ENCODE assay signal across 32 cellular contexts in the genomic region with DNA sequence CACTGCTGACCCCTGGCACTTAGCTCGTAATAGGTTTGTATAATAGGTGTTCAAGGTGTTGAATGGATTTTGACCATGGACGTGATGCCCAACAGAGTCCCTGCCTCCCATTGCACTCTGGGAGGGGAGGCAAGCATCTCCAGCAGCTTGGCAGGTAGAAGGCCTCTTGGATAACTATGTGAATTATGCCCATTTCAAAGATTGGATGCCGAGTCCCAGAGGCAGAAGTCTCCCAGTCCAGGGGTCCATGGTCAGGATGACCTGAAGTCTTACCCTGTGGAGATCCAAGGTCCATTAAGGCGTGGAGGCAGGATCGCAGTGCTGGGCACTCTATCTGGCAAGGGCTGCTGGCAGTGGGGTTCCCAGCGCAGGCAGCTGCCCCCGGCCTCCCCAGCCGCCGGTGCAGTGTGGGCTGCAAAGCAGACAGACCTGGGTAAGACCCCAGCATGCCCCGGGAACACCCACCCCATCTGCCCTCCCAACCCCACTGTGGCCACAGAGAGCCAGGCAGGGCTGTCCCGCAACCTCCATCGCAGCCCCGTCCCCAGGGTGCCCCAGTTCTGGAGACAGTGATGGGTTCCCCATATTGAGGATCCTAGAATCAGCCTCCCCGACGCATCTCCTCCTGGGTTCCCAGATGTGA. TPM values are rescaled to one million over a fixed set of nuclear protein-coding genes. Genes with fewer than 3 reads are reported as not detected.
"Had no signal": no experiment of that assay in that cellular context is flagged by ENCODE, and none has a peak within 500 bp of the region (broad histone marks: within the 10 kb centered on the region; RNA-seq: fewer than 3 reads in every experiment).

No MANE protein-coding gene starts in this region.

- H2AFZ ChIP-seq: neural progenitor cell had no signal

- H3K36me3 ChIP-seq: esophagus muscularis mucosa, gastroesophageal sphincter, heart right ventricle, neural progenitor cell, ovary, spleen, thoracic aorta, tibial nerve, vagina had no signal

- H3K27me3 Mint-ChIP-seq: memory B cell; stimulated activated naive CD8-positive, alpha-beta T cell treated with anti-CD3 and anti-CD28 coated beads, Interleukin-15, Interleukin-2, amounts not matched to agents 100 ng/mL and 50 ng/mL, for 24 hours had no signal

- H3K4me1 Mint-ChIP-seq: memory B cell, naive B cell, neural progenitor cell had no signal

- H3K36me3 Mint-ChIP-seq: memory B cell; natural killer cell treated with Interleukin-12 subunit alpha and Interleukin-12 subunit beta and Interleukin-15 and Interleukin-18, amount 100 ng/mL, for 72 hours; neural progenitor cell had no signal

- DNase-seq: central memory CD4-positive, alpha-beta T cell; dorsolateral prefrontal cortex; effector CD8-positive, alpha-beta T cell; foreskin keratinocyte; glutamatergic neuron; heart right ventricle; hippocampal formation; islet precursor cell; left ventricle myocardium superior; naive B cell; nucleus accumbens; ovary; posterior cingulate gyrus; psoas muscle; spleen; stimulated activated CD4-positive, alpha-beta T cell treated with anti-CD3 and anti-CD28 coated beads, Interleukin-4, amount 100 ng/mL, for 4 hours; stimulated activated naive B cell treated with anti-CD40 and anti-IgM and Interleukin-4, amounts not matched to agents 10 μg/mL and 1 μg/mL and 100 μg/mL, for 72 hours had no signal

- H3K27me3 ChIP-seq: dorsolateral prefrontal cortex, esophagus muscularis mucosa, foreskin keratinocyte, gastroesophageal sphincter, neural progenitor cell, ovary, tibial nerve, vagina had no signal

- H3K27ac Mint-ChIP-seq: memory B cell; natural killer cell treated with Interleukin-12 subunit alpha and Interleukin-12 subunit beta and Interleukin-15 and Interleukin-18, amount 100 ng/mL, for 72 hours; neural progenitor cell; stimulated activated naive CD8-positive, alpha-beta T cell treated with anti-CD3 and anti-CD28 coated beads, Interleukin-15, Interleukin-2, amounts not matched to agents 100 ng/mL and 50 ng/mL, for 24 hours had no signal

- H3K4me2 ChIP-seq: neural progenitor cell had no signal

- FAIRE-seq: colon, endothelial cell of umbilical vein had no signal

- H3K4me1 ChIP-seq: foreskin keratinocyte, neural progenitor cell, psoas muscle, spleen, tibial nerve had no signal

- H3K4me3 Mint-ChIP-seq: memory B cell; naive B cell; natural killer cell treated with Interleukin-12 subunit alpha and Interleukin-12 subunit beta and Interleukin-15 and Interleukin-18, amount 100 ng/mL, for 72 hours; neural progenitor cell; stimulated activated naive B cell treated with anti-CD40 and anti-IgM and Interleukin-4, amounts not matched to agents 10 μg/mL and 1 μg/mL and 100 μg/mL, for 72 hours; stimulated activated naive CD8-positive, alpha-beta T cell treated with anti-CD3 and anti-CD28 coated beads, Interleukin-15, Interleukin-2, amounts not matched to agents 100 ng/mL and 50 ng/mL, for 24 hours had no signal

- H3K27ac ChIP-seq: foreskin keratinocyte, heart right ventricle, neural progenitor cell, psoas muscle, skin epidermis, spleen, thoracic aorta, tibial nerve, vagina had no signal

- H3K4me3 ChIP-seq: dorsolateral prefrontal cortex, esophagus muscularis mucosa, gastroesophageal sphincter, heart right ventricle, lung, neural progenitor cell, ovary, psoas muscle, skin epidermis, spleen, thoracic aorta, tibial nerve, vagina had no signal

- H3K9me3 ChIP-seq: esophagus muscularis mucosa, gastroesophageal sphincter, heart right ventricle, ovary, psoas muscle, spleen, thoracic aorta, tibial nerve, vagina had no signal

- H3K9ac ChIP-seq: neural progenitor cell had no signal

- H3K9me3 Mint-ChIP-seq: memory B cell; natural killer cell treated with Interleukin-12 subunit alpha and Interleukin-12 subunit beta and Interleukin-15 and Interleukin-18, amount 100 ng/mL, for 72 hours; neural progenitor cell; stimulated activated naive B cell treated with anti-CD40 and anti-IgM and Interleukin-4, amounts not matched to agents 10 μg/mL and 1 μg/mL and 100 μg/mL, for 72 hours; stimulated activated naive CD8-positive, alpha-beta T cell treated with anti-CD3 and anti-CD28 coated beads, Interleukin-15, Interleukin-2, amounts not matched to agents 100 ng/mL and 50 ng/mL, for 24 hours had no signal

RNA-seq across cellular contexts. Expression of gene APCDD1L, which starts 44.7 kb away (rescaled TPM):
- total RNA-seq: cerebellum; mononuclear cell; natural killer cell treated with Interleukin-12 subunit alpha and Interleukin-12 subunit beta and Interleukin-15 and Interleukin-18, amount 100 ng/mL, for 72 hours had no signal
